16 cellular contexts compared by ENCODE assay signal in the genomic region with DNA sequence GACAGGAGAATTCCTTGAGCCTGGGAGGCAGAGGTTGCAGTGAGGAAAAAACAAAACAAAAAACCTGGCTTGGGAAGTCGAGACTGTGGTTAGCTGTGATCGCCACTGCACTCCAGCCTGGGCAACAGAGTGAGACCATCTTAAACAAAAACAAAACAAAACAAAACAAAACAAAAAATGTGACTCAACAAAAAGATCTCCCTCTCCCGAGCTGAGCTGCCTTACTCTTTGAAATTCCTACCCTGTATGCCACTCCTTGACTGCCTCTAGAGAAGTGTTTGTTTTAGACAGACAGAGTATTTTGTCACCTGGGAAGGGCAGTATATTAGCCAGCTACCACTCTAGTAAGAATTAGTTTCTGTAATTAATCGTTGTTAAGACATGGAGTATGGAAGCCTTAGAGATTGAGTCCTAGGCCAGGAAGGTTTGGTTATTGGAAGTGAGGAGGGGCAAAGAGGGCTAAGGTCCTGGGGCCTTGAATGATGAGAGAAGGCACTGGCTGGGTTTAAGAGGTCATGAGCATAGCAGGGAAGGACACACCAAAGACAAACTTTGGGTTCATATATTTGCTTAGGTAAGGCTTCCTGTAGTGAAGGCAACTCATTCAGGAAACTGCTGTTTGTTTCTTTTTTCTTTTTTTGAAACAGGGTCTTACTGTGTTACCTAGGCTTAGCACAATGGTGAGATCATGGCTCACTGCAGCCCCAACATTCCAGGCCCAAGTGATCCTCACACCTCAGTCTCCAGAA. TPM values are rescaled to one million over a fixed set of nuclear protein-coding genes. Genes with fewer than 3 reads are reported as not detected.
DNase-seq lines count a peak whose midpoint lies in the region; ATAC-seq and TF ChIP-seq lines count a peak whose summit lies in the region.
"Had no signal": no experiment of that assay in that cellular context is flagged by ENCODE, and none has a peak within 500 bp of the region (broad histone marks: within the 10 kb centered on the region; RNA-seq: fewer than 3 reads in every experiment).

No MANE protein-coding gene starts in this region.

- peaks cover 51% of the 10 kb centered on the region for H3K4me1 Mint-ChIP-seq in activated CD4-positive, alpha-beta T cell treated with anti-CD3 and anti-CD28 coated beads, Interleukin-2, amount 10 ng/mL, durations not matched to agents 24 days and 14 days
- peaks cover 37% of the 10 kb centered on the region for H3K4me1 Mint-ChIP-seq in central memory CD8-positive, alpha-beta T cell
- H3K4me1 Mint-ChIP-seq in osteocyte (ENCODE audit: unreplicated experiment): peaks cover 29% of the 10 kb centered on the region

- no peak overlapping the region for H3K9ac ChIP-seq in SK-N-SH

- H3K36me3 ChIP-seq in Panc1 (ENCODE audit: control insufficient read depth, insufficient read depth, low read length): no peaks in the 10 kb centered on the region
- no peaks in the 10 kb centered on the region for H3K36me3 ChIP-seq in SK-N-SH (replicated peaks in 1 of 2; ENCODE audit: control insufficient read depth in 1 of 2, insufficient read depth in 2 of 2, low read length in 1 of 2)
- H3K36me3 ChIP-seq: pancreas had no signal

- in situ Hi-C loops in Panc1 (cut with HindIII; ENCODE audit: low pct_unique_long_range_greater_than_20kb, low sequenced_read_pairs): no loop called here

- no peaks in the 10 kb centered on the region for H4K20me1 ChIP-seq in SK-N-SH (ENCODE audit: insufficient read depth)

- no peaks in the 10 kb centered on the region for H3K9me2 ChIP-seq in SK-N-SH

- TF ChIP-seq CTCF in Panc1 (IDR thresholded peaks at IDR 0.05) (no peak), osteocyte (IDR thresholded peaks at IDR 0.05) (no peak), SK-N-SH (IDR thresholded peaks at IDR 0.05) (no peak)

- peak; percentile 27; the same call in 1 of the 2 replicates for ATAC-seq in Panc1
- no peak for ATAC-seq in central memory CD8-positive, alpha-beta T cell (replicated peaks; ENCODE audit: extremely low read depth, poor library complexity, severe bottlenecking)
- ATAC-seq: foreskin keratinocyte, pancreas had no signal

- no peak for TF ChIP-seq EP300 in SK-N-SH (IDR thresholded peaks at IDR 0.05; ENCODE audit: borderline replicate concordance in 1 of 2, low read depth in 1 of 2, low read length in 1 of 2)

- BruUV-seq in Panc1 (replicated peaks; lab: Mats Ljungman, UMichigan): no TSS peak

- no peaks in the 10 kb centered on the region; the same call in 1 of the 2 replicates for H3K4me1 ChIP-seq in Panc1 (ENCODE audit: control insufficient read depth, insufficient read depth, low read length)
- peaks cover 0 to 7% of the 10 kb centered on the region in 2 experiments; a peak in 1 of 4 replicates for H3K4me1 ChIP-seq in SK-N-SH (ENCODE audit: control insufficient read depth in 1 of 2, insufficient read depth in 2 of 2, low read depth in 1 of 2, low read length in 1 of 2)
- H3K4me1 ChIP-seq: pancreas had no signal

- no peak overlapping the region for H3K27ac ChIP-seq in Panc1 (ENCODE audit: low read length)
- no peak overlapping the region for H3K27ac ChIP-seq in SK-N-SH (ENCODE audit: low read depth in 2 of 2, low read length in 1 of 2)
- H3K27ac ChIP-seq: foreskin keratinocyte, pancreas had no signal

- H3K9me3 Mint-ChIP-seq in activated CD4-positive, alpha-beta T cell treated with anti-CD3 and anti-CD28 coated beads, Interleukin-2, amount 10 ng/mL, durations not matched to agents 24 days and 14 days: no peaks in the 10 kb centered on the region
- no peaks in the 10 kb centered on the region for H3K9me3 Mint-ChIP-seq in central memory CD8-positive, alpha-beta T cell
- no peaks in the 10 kb centered on the region for H3K9me3 Mint-ChIP-seq in osteocyte (ENCODE audit: unreplicated experiment)
- H3K9me3 Mint-ChIP-seq: IgD-negative memory B cell; stimulated activated naive CD8-positive, alpha-beta T cell treated with anti-CD3 and anti-CD28 coated beads, Interleukin-15, Interleukin-2, amounts not matched to agents 100 ng/mL and 50 ng/mL, for 24 hours had no signal

- TF ChIP-seq RAD21 in SK-N-SH (IDR thresholded peaks at IDR 0.05; ENCODE audit: low read length): no peak

- peak overlapping the region; percentile 30 for H3K4me3 Mint-ChIP-seq in activated CD4-positive, alpha-beta T cell treated with anti-CD3 and anti-CD28 coated beads, Interleukin-2, amount 10 ng/mL, durations not matched to agents 24 days and 14 days
- no peak overlapping the region for H3K4me3 Mint-ChIP-seq in central memory CD8-positive, alpha-beta T cell
- no peak overlapping the region for H3K4me3 Mint-ChIP-seq in osteocyte (ENCODE audit: unreplicated experiment)
- H3K4me3 Mint-ChIP-seq: IgD-negative memory B cell; stimulated activated naive CD8-positive, alpha-beta T cell treated with anti-CD3 and anti-CD28 coated beads, Interleukin-15, Interleukin-2, amounts not matched to agents 100 ng/mL and 50 ng/mL, for 24 hours had no signal

- peak overlapping the region; percentile 31 for H3K27ac Mint-ChIP-seq in activated CD4-positive, alpha-beta T cell treated with anti-CD3 and anti-CD28 coated beads, Interleukin-2, amount 10 ng/mL, durations not matched to agents 24 days and 14 days
- H3K27ac Mint-ChIP-seq in central memory CD8-positive, alpha-beta T cell (ENCODE audit: low read depth): peak overlapping the region; percentile 19
- peak overlapping the region; percentile 7 for H3K27ac Mint-ChIP-seq in osteocyte (ENCODE audit: unreplicated experiment)
- H3K27ac Mint-ChIP-seq: IgD-negative memory B cell; stimulated activated naive CD8-positive, alpha-beta T cell treated with anti-CD3 and anti-CD28 coated beads, Interleukin-15, Interleukin-2, amounts not matched to agents 100 ng/mL and 50 ng/mL, for 24 hours had no signal

- H3K4me3 ChIP-seq in Panc1 (ENCODE audit: low read depth in 2 of 2, low read length in 2 of 2) (no peak overlapping the region), SK-N-SH (ENCODE audit: low read depth in 2 of 2, low read length in 1 of 2) (no peak overlapping the region)
- H3K4me3 ChIP-seq: pancreas had no signal

- no peaks in the 10 kb centered on the region for H3K79me2 ChIP-seq in SK-N-SH (ENCODE audit: insufficient read depth)

- CTCF ChIA-PET in Panc1 (lab: Charles Lee): no interaction called here
- CTCF ChIA-PET in SK-N-SH (lab: Yijun Ruan, JAX): interaction anchor here (3.3 to 9.7 kb wide), 2 partner anchors 13 to 498 kb away, joined by 20 to 76 read pairs; a partner anchor contains a TSS

- 83% methylated on average over 4 of the region's 4 CpGs for WGBS in SK-N-SH (ENCODE audit: low lambda C conversion rate)

- H3K9me3 ChIP-seq in Panc1 (ENCODE audit: control insufficient read depth, insufficient read depth, low read depth, low read length) (no peaks in the 10 kb centered on the region), SK-N-SH (no peaks in the 10 kb centered on the region)
- H3K9me3 ChIP-seq: pancreas had no signal

- H3K4me2 ChIP-seq in SK-N-SH: no peak overlapping the region

- no peaks in the 10 kb centered on the region for H3F3A ChIP-seq in SK-N-SH (replicated peaks; ENCODE audit: insufficient read depth)

- DNase-seq in activated CD4-positive, alpha-beta T cell treated with anti-CD3 and anti-CD28 coated beads, Interleukin-2, amount 10 ng/mL, durations not matched to agents 24 days and 14 days: no peak
- DNase-seq in activated CD4-positive, alpha-beta T cell treated with anti-CD3 and anti-CD28 coated beads, Interleukin-2, amount 50 U/mL, for 48 hours: no peak
- DNase-seq in Panc1 (ENCODE audit: low read depth, low spot score) (no peak), osteocyte (ENCODE audit: extremely low spot score, unreplicated experiment) (no peak), SK-N-SH (no peak), GOT3 (lab: John Stamatoyannopoulos, UW) (no peak), T-helper 9 cell (no peak)
- DNase-seq in central memory CD8-positive, alpha-beta T cell (ENCODE audit: low spot score in 2 of 2): no peak
- DNase-seq: activated naive CD4-positive, alpha-beta T cell treated with Interleukin-2 at 50 U/mL for 16 hours; COR-L47; effector memory CD4-positive, alpha-beta T cell; foreskin keratinocyte; NCI-H1436; pancreas had no signal

- H3K27me3 ChIP-seq in Panc1 (ENCODE audit: control insufficient read depth, insufficient read depth, low read length): no peaks in the 10 kb centered on the region
- H3K27me3 ChIP-seq in SK-N-SH (ENCODE audit: insufficient read depth): no peaks in the 10 kb centered on the region
- H3K27me3 ChIP-seq: foreskin keratinocyte, pancreas had no signal

- intact Hi-C loops in activated CD4-positive, alpha-beta T cell treated with anti-CD3 and anti-CD28 coated beads, Interleukin-2, amount 10 ng/mL, durations not matched to agents 24 days and 14 days (cut with micrococcal nuclease): no loop called here
- intact Hi-C loops in Panc1 (cut with micrococcal nuclease; ENCODE audit: unreplicated experiment): no loop called here

- peaks cover 3% of the 10 kb centered on the region for H3K36me3 Mint-ChIP-seq in activated CD4-positive, alpha-beta T cell treated with anti-CD3 and anti-CD28 coated beads, Interleukin-2, amount 10 ng/mL, durations not matched to agents 24 days and 14 days (ENCODE audit: low read depth)
- H3K36me3 Mint-ChIP-seq in central memory CD8-positive, alpha-beta T cell (ENCODE audit: insufficient read depth): no peaks in the 10 kb centered on the region
- peaks cover 2% of the 10 kb centered on the region for H3K36me3 Mint-ChIP-seq in osteocyte (ENCODE audit: unreplicated experiment)

- POLR2A ChIA-PET in Panc1 (lab: Charles Lee) (no interaction called here), SK-N-SH (lab: Yijun Ruan, JAX) (no interaction called here)

- H2AFZ ChIP-seq in SK-N-SH (ENCODE audit: low read depth): no peak overlapping the region

- H3K27me3 Mint-ChIP-seq in activated CD4-positive, alpha-beta T cell treated with anti-CD3 and anti-CD28 coated beads, Interleukin-2, amount 10 ng/mL, durations not matched to agents 24 days and 14 days: no peaks in the 10 kb centered on the region
- H3K27me3 Mint-ChIP-seq in central memory CD8-positive, alpha-beta T cell: no peaks in the 10 kb centered on the region
- no peaks in the 10 kb centered on the region for H3K27me3 Mint-ChIP-seq in osteocyte (ENCODE audit: unreplicated experiment)
- H3K27me3 Mint-ChIP-seq: IgD-negative memory B cell; stimulated activated naive CD8-positive, alpha-beta T cell treated with anti-CD3 and anti-CD28 coated beads, Interleukin-15, Interleukin-2, amounts not matched to agents 100 ng/mL and 50 ng/mL, for 24 hours had no signal

TF ChIP-seq in SK-N-SH, 30 proteins besides CTCF, POLR2A, EP300 and RAD21 (continues in another document):
- TF ChIP-seq MXI1 (IDR thresholded peaks at IDR 0.05; ENCODE audit: low read depth, low read length): no peak

RNA-seq across cellular contexts. Expression of gene HAUS1, which starts 56.0 kb away (rescaled TPM):
- total RNA-seq in activated CD4-positive, alpha-beta T cell treated with anti-CD3 and anti-CD28 coated beads, Interleukin-2, amount 10 ng/mL, durations not matched to agents 24 days and 14 days: 49.5 and 49.6 TPM in 2 replicates
- 28.4 TPM for total RNA-seq in Panc1 (2021; ENCODE audit: unreplicated experiment)
- polyA plus RNA-seq in Panc1 (2012; ENCODE audit: insufficient read length): 13.9 TPM
- total RNA-seq in osteocyte: 37.0 and 37.3 TPM in 2 replicates
- polyA plus RNA-seq in SK-N-SH (2012; rRNA removed): 40.9 and 55.2 TPM in 2 replicates
- 64.0 and 87.5 TPM in 2 replicates for polyA plus RNA-seq in SK-N-SH (2012; cell fraction: cytosol; rRNA removed)
- 18.1 and 19.5 TPM in 2 replicates for polyA plus RNA-seq in SK-N-SH (2012; cell fraction: nucleus; rRNA removed)
